Comparison of ENCODE assay signal across 9 cellular contexts in the genomic region with DNA sequence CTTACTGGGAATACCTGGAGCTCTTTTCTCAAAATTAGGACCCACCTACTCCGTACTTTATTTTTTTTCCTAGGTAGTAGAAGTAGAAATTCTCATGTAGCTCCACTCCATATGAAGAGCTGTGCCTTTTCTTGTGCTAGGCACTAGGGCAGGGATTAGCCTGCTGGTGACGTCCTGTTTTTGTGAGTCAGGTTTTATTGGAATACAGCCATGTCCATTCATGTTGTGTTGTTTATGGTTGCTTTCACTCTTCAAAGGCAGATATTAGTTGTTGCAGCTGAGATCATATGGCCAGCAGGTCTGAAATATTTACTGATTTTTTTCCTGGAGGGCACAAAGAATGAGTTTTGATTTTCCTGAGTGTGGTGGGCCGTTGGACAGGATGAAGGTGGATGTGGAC. TPM values are rescaled to one million over a fixed set of nuclear protein-coding genes. Genes with fewer than 3 reads are reported as not detected.
DNase-seq lines count a peak whose midpoint lies in the region; TF ChIP-seq lines count a peak whose summit lies in the region.
"Had no signal": no experiment of that assay in that cellular context is flagged by ENCODE, and none has a peak within 500 bp of the region (broad histone marks: within the 10 kb centered on the region; RNA-seq: fewer than 3 reads in every experiment).

No MANE protein-coding gene starts in this region.

- peak overlapping the region; percentile 95 for H3K4ac ChIP-seq in trophoblast cell (ENCODE audit: low read depth, low read length)

- no peak overlapping the region for H3K23ac ChIP-seq in trophoblast cell (ENCODE audit: low read length)

- DNase-seq in NCI-H2029 (lab: John Stamatoyannopoulos, UW) (peak; percentile 34), NCI-H2029 treated with DMSO at 0.1 percent for 48 hours (lab: John Stamatoyannopoulos, UW) (no peak), OCI-M1 (lab: John Stamatoyannopoulos, UW) (peak; percentile 51), erythroblast (lab: John Stamatoyannopoulos, UW) (peak; percentile 41 to 74), trophoblast cell (peak; percentile 27 to 30), DMS153 (lab: John Stamatoyannopoulos, UW) (no peak), DMS79 (lab: John Stamatoyannopoulos, UW) (no peak), KG1 (lab: John Stamatoyannopoulos, UW) (no peak)
- DNase-seq: lower lobe of right lung had no signal

- TF ChIP-seq POLR2A in erythroblast (IDR thresholded peaks at IDR 0.05; ENCODE audit: low read length): no peak

- H4K8ac ChIP-seq in trophoblast cell (ENCODE audit: low read depth, low read length): no peak overlapping the region

- H3K79me1 ChIP-seq in trophoblast cell (ENCODE audit: low read length): no peaks in the 10 kb centered on the region

- no peak overlapping the region for H2AFZ ChIP-seq in trophoblast cell (ENCODE audit: insufficient read depth, low read length, poor library complexity)

- no peak overlapping the region for H3K14ac ChIP-seq in trophoblast cell (ENCODE audit: low read length)

- no peaks in the 10 kb centered on the region for H3K9me3 ChIP-seq in trophoblast cell (ENCODE audit: insufficient read depth, low read depth, low read length)

- peaks cover 0 to 2% of the 10 kb centered on the region in 2 experiments for H3K36me3 ChIP-seq in trophoblast cell (ENCODE audit: control insufficient read depth in 1 of 2, insufficient read depth in 2 of 2, low read length in 2 of 2)

- H3K4me3 ChIP-seq in trophoblast cell (ENCODE audit: low read depth, low read length): no peak overlapping the region
- H3K4me3 ChIP-seq: lower lobe of right lung had no signal

- H3K4me2 ChIP-seq in trophoblast cell (ENCODE audit: low read length): no peak overlapping the region

- WGBS in trophoblast cell (ENCODE audit: extremely low coverage, insufficient coverage, insufficient read length): no CpG with 5 or more reads among the region's 3 CpGs

- no peak overlapping the region for H2BK12ac ChIP-seq in trophoblast cell (ENCODE audit: low read length)

- H2AK5ac ChIP-seq in trophoblast cell (ENCODE audit: low read length): no peak overlapping the region

- no peak overlapping the region for H2BK5ac ChIP-seq in trophoblast cell (ENCODE audit: low read depth, low read length, poor library complexity)

- H3K9ac ChIP-seq in trophoblast cell (ENCODE audit: low read length): no peak overlapping the region

- H3K79me2 ChIP-seq in trophoblast cell (ENCODE audit: control insufficient read depth, insufficient read depth, low read length, poor library complexity): peaks cover 15% of the 10 kb centered on the region

- no peak overlapping the region for H2BK120ac ChIP-seq in trophoblast cell (ENCODE audit: insufficient read depth, low read length, poor library complexity)

- H4K12ac ChIP-seq in trophoblast cell (ENCODE audit: low read depth, low read length): no peak overlapping the region

- no peak overlapping the region for H4K91ac ChIP-seq in trophoblast cell (ENCODE audit: low read depth, low read length)

- H3K27ac ChIP-seq in trophoblast cell (ENCODE audit: low read depth, low read length): no peak overlapping the region
- H3K27ac ChIP-seq: lower lobe of right lung had no signal

- peaks cover 2 to 4% of the 10 kb centered on the region in 2 experiments for H3K4me1 ChIP-seq in trophoblast cell (ENCODE audit: control insufficient read depth in 1 of 2, insufficient read depth in 2 of 2, low read length in 2 of 2)

- H3K27me3 ChIP-seq in trophoblast cell (ENCODE audit: insufficient read depth, low read length): no peaks in the 10 kb centered on the region

- H3K18ac ChIP-seq in trophoblast cell (ENCODE audit: low read length): no peak overlapping the region

RNA-seq across cellular contexts. Expression of a gene that starts 20.5 kb away (rescaled TPM):
- 50.0 and 51.3 TPM in 2 replicates for polyA plus RNA-seq in trophoblast cell (2013)

Comparison
In these comparisons a context has a peak if more than half of its experiments do, and no peak if none do; other contexts are left out.
1. DNase-seq: peak in NCI-H2029 (single experiment), OCI-M1 (single experiment), erythroblast (2 of 2) and trophoblast cell (2 of 2); none in NCI-H2029 treated with DMSO at 0.1 percent for 48 hours (single experiment), DMS153 (single experiment), DMS79 (single experiment) and KG1 (single experiment).